Comparison of ENCODE assay signal across 27 cellular contexts in the genomic region with DNA sequence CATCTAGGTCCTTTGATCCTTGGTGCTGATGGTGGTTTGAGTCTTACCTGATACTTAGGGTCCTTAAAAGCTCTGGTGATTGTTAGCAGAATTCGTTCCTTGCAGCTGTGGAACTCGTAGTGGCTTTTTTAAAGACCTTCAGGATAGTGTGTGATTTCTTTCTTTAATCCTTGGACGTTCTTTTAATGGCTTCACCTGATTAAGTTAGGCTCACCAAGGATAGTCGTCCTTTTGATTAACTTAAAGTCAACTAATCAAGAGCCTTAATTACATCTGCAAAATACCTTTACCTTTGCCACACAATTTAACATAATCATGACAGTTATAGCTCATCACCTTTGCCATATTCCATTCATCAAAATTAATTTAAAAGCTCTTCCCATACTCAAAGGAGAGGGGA.
"Had no signal": no experiment of that assay in that cellular context is flagged by ENCODE, and none has a peak within 500 bp of the region (broad histone marks: within the 10 kb centered on the region; RNA-seq: fewer than 3 reads in every experiment).

No MANE protein-coding gene starts in this region.

- H3K4me3 ChIP-seq: stomach, suprapubic skin, testis, thoracic aorta, thyroid gland, tibial artery, tibial nerve, transverse colon, upper lobe of left lung, upper lobe of right lung, uterus, vagina had no signal

- DNase-seq: stimulated activated CD4-positive, alpha-beta T cell treated with anti-CD3 and anti-CD28 coated beads, Interleukin-2, amount 100 ng/mL, for 48 hours; stimulated activated CD4-positive, alpha-beta T cell treated with anti-CD3 and anti-CD28 coated beads, Interleukin-4, amount 100 ng/mL, for 1 hour; stimulated activated CD4-positive, alpha-beta T cell treated with anti-CD3 and anti-CD28 coated beads, Interleukin-4, amount 100 ng/mL, for 24 hours; stimulated activated CD4-positive, alpha-beta T cell treated with anti-CD3 and anti-CD28 coated beads, Interleukin-4, amount 100 ng/mL, for 4 hours; stimulated activated CD8-positive, alpha-beta memory T cell treated with anti-CD3 and anti-CD28 coated beads, Interleukin-4, amount 100 ng/mL, for 48 hours; stimulated activated naive B cell treated with anti-CD40 and anti-IgM and Interleukin-4, amounts not matched to agents 10 μg/mL and 1 μg/mL and 100 μg/mL, for 72 hours; stimulated activated naive CD4-positive, alpha-beta T cell; stimulated activated naive CD4-positive, alpha-beta T cell treated with Interleukin-2 at 50 U/mL for 16 hours; stimulated activated naive CD8-positive, alpha-beta T cell treated with anti-CD3 and anti-CD28 coated beads, Interleukin-15, amount 100 ng/mL, for 72 hours; stimulated activated naive CD8-positive, alpha-beta T cell treated with anti-CD3 and anti-CD28 coated beads, Interleukin-15, Interleukin-2, amounts not matched to agents 100 U/mL and 50 U/mL, for 24 hours; stomach; substantia nigra; testis; thyroid gland; tibial artery; transverse colon; trophoblast cell; upper lobe of left lung; upper lobe of right lung; uterus had no signal

- H3K27me3 ChIP-seq: stomach, suprapubic skin, testis, thyroid gland, tibial artery, tibial nerve, transverse colon, upper lobe of left lung, upper lobe of right lung, uterus, vagina had no signal

- ATAC-seq: stimulated activated effector memory CD8-positive, alpha-beta T cell treated with anti-CD3 and anti-CD28 coated beads, Interleukin-12 subunit alpha, Interleukin-12 subunit beta, amount 100 ng/mL, for 72 hours; stimulated activated memory B cell treated with anti-CD40 and anti-IgM and Interleukin-4, amounts not matched to agents 10 μg/mL and 1 μg/mL and 100 μg/mL, for 72 hours; stimulated activated naive B cell treated with anti-CD40 and anti-IgM and Interleukin-4, amounts not matched to agents 10 μg/mL and 1 μg/mL and 100 μg/mL, for 72 hours; stimulated activated naive CD8-positive, alpha-beta T cell treated with anti-CD3 and anti-CD28 coated beads, Interleukin-15, amount 100 ng/mL, for 72 hours; stimulated activated naive CD8-positive, alpha-beta T cell treated with anti-CD3 and anti-CD28 coated beads, Interleukin-15, Interleukin-2, amounts not matched to agents 100 U/mL and 50 U/mL, for 24 hours; upper lobe of right lung had no signal

- H3K27ac ChIP-seq: stomach, suprapubic skin, testis, thoracic aorta, thyroid gland, tibial artery, tibial nerve, transverse colon, upper lobe of left lung, upper lobe of right lung, uterus, vagina had no signal

- H3K9me3 ChIP-seq: stomach, suprapubic skin, testis, thoracic aorta, thyroid gland, tibial artery, tibial nerve, upper lobe of left lung, upper lobe of right lung, uterus, vagina had no signal

- H3K4me1 ChIP-seq: stomach, suprapubic skin, testis, thyroid gland, tibial artery, tibial nerve, transverse colon, upper lobe of left lung, upper lobe of right lung, uterus, vagina had no signal

- H3K36me3 ChIP-seq: stomach, suprapubic skin, thoracic aorta, thyroid gland, tibial artery, tibial nerve, transverse colon, upper lobe of left lung, upper lobe of right lung, uterus, vagina had no signal

- FAIRE-seq: urothelium cell line had no signal
